ENCODE assay signal across 8 cellular contexts in genomic region chr1:231625975-231626534, GRCh38. TPM values are rescaled to one million over a fixed set of nuclear protein-coding genes. Genes with fewer than 3 reads are reported as not detected.
DNase-seq lines count a peak whose midpoint lies in the region; ATAC-seq and TF ChIP-seq lines count a peak whose summit lies in the region.

No MANE protein-coding gene starts in this region.

- H3K27me3 Mint-ChIP-seq in naive thymus-derived CD8-positive, alpha-beta T cell = no peaks in the 10 kb centered on the region

- peak overlapping the region; percentile 88 for H2AFZ ChIP-seq in KMS-11 (ENCODE audit: low read depth)

- peaks cover 15 to 41% (median 37%) of the 10 kb centered on the region in 4 donors for H3K4me1 Mint-ChIP-seq in naive thymus-derived CD8-positive, alpha-beta T cell

- H3K4me3 ChIP-seq in BJ (ENCODE audit: low read depth, low read length) (peak overlapping the region; percentile 84), KMS-11 (IDR thresholded peaks at IDR 0.05; ENCODE audit: insufficient read depth, low read depth, low read length) (peak overlapping the region; percentile 74), cardiac fibroblast (replicated peaks in 1 of 2; ENCODE audit: low read depth in 2 of 2, low read length in 2 of 2) (peak overlapping the region; percentile 80 to 95)

- TF ChIP-seq CTCF in BJ (IDR thresholded peaks at IDR 0.05; ENCODE audit: insufficient read depth, low read depth, low read length) (no peak), KMS-11 (conservative IDR thresholded peaks at IDR 0.05; ENCODE audit: low read depth, low read length) (no peak), cardiac fibroblast (IDR thresholded peaks at IDR 0.05; ENCODE audit: low read depth, low read length) (no peak)

- H3K27ac ChIP-seq in KMS-11 = no peak overlapping the region

- no peaks in the 10 kb centered on the region for H3K27me3 ChIP-seq in BJ (ENCODE audit: control insufficient read depth, insufficient read depth, low read length)
- H3K27me3 ChIP-seq in KMS-11 (ENCODE audit: insufficient read depth, low read depth) = no peaks in the 10 kb centered on the region

- H3K4me1 ChIP-seq in KMS-11 (ENCODE audit: low read depth, poor library complexity, severe bottlenecking) = peaks cover 7% of the 10 kb centered on the region

- POLR2A ChIA-PET in BJ (lab: Charles Lee) = no interaction called here
- POLR2A ChIA-PET in naive thymus-derived CD8-positive, alpha-beta T cell (lab: Charles Lee) = interaction anchor here (1.8 to 3.8 kb wide), 3 partner anchors 10 to 20 kb away, joined by 6 to 16 read pairs (median 15); no protein-coding TSS in a partner anchor

- CTCF ChIA-PET in BJ (lab: Yijun Ruan, JAX) = interaction anchor here (0.6 to 1.4 kb wide), 2 partner anchors 10 to 23 kb away, joined by 3 read pairs; no protein-coding TSS in a partner anchor

- no peaks in the 10 kb centered on the region for H4K20me1 ChIP-seq in KMS-11 (ENCODE audit: insufficient read depth)

- no peaks in the 10 kb centered on the region for H3K36me3 Mint-ChIP-seq in naive thymus-derived CD8-positive, alpha-beta T cell

- peak overlapping the region; percentile 89 to 98 (median 94) for H3K4me3 Mint-ChIP-seq in naive thymus-derived CD8-positive, alpha-beta T cell

- DNase-seq in BJ (ENCODE audit: low read depth) (no peak), cardiac fibroblast (ENCODE audit: low read depth in 2 of 2) (no peak), T-helper 9 cell (no peak)
- DNase-seq in naive thymus-derived CD8-positive, alpha-beta T cell = peak in 1 of 10 donors; percentile 22

- no peaks in the 10 kb centered on the region for H3K79me2 ChIP-seq in KMS-11 (ENCODE audit: insufficient read depth, low read depth)

- H3K27ac Mint-ChIP-seq in naive thymus-derived CD8-positive, alpha-beta T cell = peak overlapping the region; percentile 83 to 95 (median 92)

- H3K4me2 ChIP-seq in KMS-11 = peak overlapping the region; percentile 89

- H3K9ac ChIP-seq in KMS-11 = peak overlapping the region; percentile 58; the same call in 1 of the 2 replicates

- H3K9me3 Mint-ChIP-seq in naive thymus-derived CD8-positive, alpha-beta T cell = no peaks in the 10 kb centered on the region

- no peaks in the 10 kb centered on the region for H3K36me3 ChIP-seq in BJ (ENCODE audit: control insufficient read depth, insufficient read depth, low read length)
- no peaks in the 10 kb centered on the region for H3K36me3 ChIP-seq in KMS-11 (ENCODE audit: insufficient read depth)

- ATAC-seq in naive thymus-derived CD8-positive, alpha-beta T cell = peak in 1 of 2 donors; percentile 36
- ATAC-seq in HG03097 (IDR thresholded peaks at IDR 0.05; ENCODE audit: low FRiP score, unreplicated experiment) (no peak), GM19023 (IDR thresholded peaks at IDR 0.05; ENCODE audit: unreplicated experiment) (no peak), GM18868 (IDR thresholded peaks at IDR 0.05; ENCODE audit: unreplicated experiment) (no peak)

RNA-seq across cellular contexts. Expression of gene DISC1, which starts 0.5 kb away (rescaled TPM):
- 1.9 and 2.3 TPM in 2 replicates for polyA plus RNA-seq in BJ (2011; rRNA removed)
- polyA minus RNA-seq in BJ (2011; rRNA and poly(A)+ RNA removed) = 6.5 and 7.3 TPM in 2 replicates
- total RNA-seq in naive thymus-derived CD8-positive, alpha-beta T cell = 1 to 10 TPM; 7.6 to 9.0 TPM
- polyA plus RNA-seq in naive thymus-derived CD8-positive, alpha-beta T cell = 1 to 10 TPM; 2.5 to 3.6 (median 3.5) TPM
